ENCODE assay signal across 14 cellular contexts in the genomic region with DNA sequence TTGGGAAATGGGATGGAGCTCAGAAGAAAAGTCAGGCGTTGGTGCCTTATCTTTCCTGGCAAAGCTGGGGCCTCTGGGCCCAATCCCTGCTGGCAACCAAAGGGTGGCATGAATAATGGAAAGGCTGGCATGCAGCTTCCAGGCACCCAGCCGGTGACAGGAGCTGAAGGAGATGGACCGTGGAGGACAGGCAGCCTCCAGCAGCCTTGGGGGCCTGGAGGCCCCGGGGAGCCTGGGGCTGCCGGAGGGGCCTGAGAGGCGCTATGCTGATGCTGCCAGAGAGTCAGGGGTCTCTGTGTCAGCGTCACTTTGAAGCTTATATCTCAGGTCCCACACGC. TPM values are rescaled to one million over a fixed set of nuclear protein-coding genes. Genes with fewer than 3 reads are reported as not detected.
DNase-seq lines count a peak whose midpoint lies in the region; ATAC-seq and TF ChIP-seq lines count a peak whose summit lies in the region.
"Had no signal": no experiment of that assay in that cellular context is flagged by ENCODE, and none has a peak within 500 bp of the region (broad histone marks: within the 10 kb centered on the region; RNA-seq: fewer than 3 reads in every experiment).

No MANE protein-coding gene starts in this region.

- H3K4me1 ChIP-seq in right atrium auricular region (peaks cover 0 to 83% of the 10 kb centered on the region in 2 donors), neural progenitor cell (peaks cover 22% of the 10 kb centered on the region), aorta (ENCODE audit: control insufficient read depth in 1 of 2, insufficient read depth in 2 of 2, low read length in 2 of 2) (peaks cover 0 to 3% of the 10 kb centered on the region in 2 donors)

- H3K9me3 Mint-ChIP-seq in chondrocyte (ENCODE audit: low read depth) (no peaks in the 10 kb centered on the region), neural progenitor cell (no peaks in the 10 kb centered on the region)
- H3K9me3 Mint-ChIP-seq: activated B cell treated with CpG ODN at 0.5 μM for 24 hours; CD4-positive, alpha-beta memory T cell; stimulated activated effector memory CD8-positive, alpha-beta T cell treated with anti-CD3 and anti-CD28 coated beads, Interleukin-12 subunit alpha, Interleukin-12 subunit beta, amount 100 ng/mL, for 72 hours; T-helper 1 cell treated with Interleukin-12 subunit alpha and Interleukin-12 subunit beta and Interleukin-4 antibody, amounts not matched to agents 30 μg/mL and 1 μg/mL, for 36 hours had no signal

- peak; percentile 66 for DNase-seq in Right ventricle myocardium inferior (ENCODE audit: missing footprints)
- DNase-seq in right atrium auricular region (ENCODE audit: low spot score): no peak
- DNase-seq in chondrocyte (ENCODE audit: low spot score): peak; percentile 26
- DNase-seq in neural progenitor cell (ENCODE audit: low spot score): no peak
- DNase-seq in aorta: peak; percentile 42 to 47
- DNase-seq in activated CD4-positive, alpha-beta T cell treated with anti-CD3 and anti-CD28 coated beads, Interleukin-2, amount 50 U/mL, for 4 hours: no peak
- DNase-seq: activated B cell treated with CpG ODN at 0.5 μM for 24 hours; CD4-positive, alpha-beta memory T cell had no signal

- no peaks in the 10 kb centered on the region for H3K27me3 ChIP-seq in right atrium auricular region
- no peaks in the 10 kb centered on the region for H3K27me3 ChIP-seq in neural progenitor cell
- H3K27me3 ChIP-seq in aorta (ENCODE audit: control insufficient read depth in 1 of 2, insufficient read depth in 2 of 2, low read length in 1 of 2): no peaks in the 10 kb centered on the region
- H3K27me3 ChIP-seq: pancreas, upper lobe of left lung had no signal

- no peak overlapping the region for H3K27ac Mint-ChIP-seq in chondrocyte (ENCODE audit: unreplicated experiment)
- no peak overlapping the region for H3K27ac Mint-ChIP-seq in neural progenitor cell
- H3K27ac Mint-ChIP-seq: activated B cell treated with CpG ODN at 0.5 μM for 24 hours; CD4-positive, alpha-beta memory T cell; T-helper 1 cell treated with Interleukin-12 subunit alpha and Interleukin-12 subunit beta and Interleukin-4 antibody, amounts not matched to agents 30 μg/mL and 1 μg/mL, for 36 hours had no signal

- peaks cover 25% of the 10 kb centered on the region for H3F3A ChIP-seq in neural progenitor cell (ENCODE audit: low read depth)

- no peaks in the 10 kb centered on the region for H3K27me3 Mint-ChIP-seq in chondrocyte (ENCODE audit: low read depth)
- peaks cover 15% of the 10 kb centered on the region for H3K27me3 Mint-ChIP-seq in neural progenitor cell (ENCODE audit: insufficient read depth, low read depth)

- ATAC-seq in Right ventricle myocardium inferior: peak; percentile 16
- ATAC-seq in aorta (ENCODE audit: low FRiP score): peak; percentile 6
- ATAC-seq in HG02852 (IDR thresholded peaks at IDR 0.05; ENCODE audit: unreplicated experiment): no peak
- ATAC-seq in GM18873 (IDR thresholded peaks at IDR 0.05; ENCODE audit: low FRiP score, unreplicated experiment): no peak

- TF ChIP-seq CTCF in right atrium auricular region (IDR thresholded peaks at IDR 0.05) (no peak), chondrocyte (IDR thresholded peaks at IDR 0.05) (no peak), neural progenitor cell (IDR thresholded peaks at IDR 0.05) (no peak)

- H3K36me3 ChIP-seq in right atrium auricular region: no peaks in the 10 kb centered on the region
- no peaks in the 10 kb centered on the region for H3K36me3 ChIP-seq in neural progenitor cell
- no peaks in the 10 kb centered on the region for H3K36me3 ChIP-seq in aorta (ENCODE audit: control insufficient read depth in 1 of 2, insufficient read depth in 2 of 2, low read length in 1 of 2)
- H3K36me3 ChIP-seq: pancreas, upper lobe of left lung had no signal

- WGBS in aorta, 2 donors: 40 to 41% methylated on average over 8 of the region's 8 CpGs

- intact Hi-C loops in Right ventricle myocardium inferior (cut with DNase I) (no loop called here), aorta (cut with DNase I) (loop anchor here in 1 of 2 donors (5.0 kb wide), 1 partner anchor 37 kb away; the partner anchor contains the start of gene EML1)

- H3K36me3 Mint-ChIP-seq in chondrocyte (ENCODE audit: low read depth) (no peaks in the 10 kb centered on the region), neural progenitor cell (no peaks in the 10 kb centered on the region)
- H3K36me3 Mint-ChIP-seq: CD4-positive, alpha-beta memory T cell; stimulated activated effector memory CD8-positive, alpha-beta T cell treated with anti-CD3 and anti-CD28 coated beads, Interleukin-12 subunit alpha, Interleukin-12 subunit beta, amount 100 ng/mL, for 72 hours had no signal

- no peaks in the 10 kb centered on the region for H3K79me2 ChIP-seq in neural progenitor cell (ENCODE audit: low read depth)

- no peak overlapping the region for H3K9ac ChIP-seq in neural progenitor cell

- H3K9me3 ChIP-seq in right atrium auricular region (no peaks in the 10 kb centered on the region), neural progenitor cell (ENCODE audit: low read depth) (no peaks in the 10 kb centered on the region), aorta (ENCODE audit: control insufficient read depth, low read length) (no peaks in the 10 kb centered on the region)
- H3K9me3 ChIP-seq: pancreas, upper lobe of left lung had no signal

- H3K27ac ChIP-seq in right atrium auricular region: peak overlapping the region in 1 of 2 donors; percentile 43
- H3K27ac ChIP-seq in neural progenitor cell: peak overlapping the region; percentile 63
- peak overlapping the region in 1 of 2 donors; percentile 15 for H3K27ac ChIP-seq in aorta (ENCODE audit: low read depth in 1 of 2, low read length in 2 of 2)

- H3K4me3 ChIP-seq in right atrium auricular region (no peak overlapping the region), neural progenitor cell (no peak overlapping the region), aorta (ENCODE audit: low read length in 2 of 2) (no peak overlapping the region)
- H3K4me3 ChIP-seq: pancreas, upper lobe of left lung had no signal

- peak overlapping the region; percentile 64 for H3K4me2 ChIP-seq in neural progenitor cell

- H4K20me1 ChIP-seq in neural progenitor cell (ENCODE audit: low read depth): no peaks in the 10 kb centered on the region

- H3K4me3 Mint-ChIP-seq in chondrocyte (ENCODE audit: unreplicated experiment) (no peak overlapping the region), neural progenitor cell (no peak overlapping the region)
- H3K4me3 Mint-ChIP-seq: activated B cell treated with CpG ODN at 0.5 μM for 24 hours; CD4-positive, alpha-beta memory T cell; T-helper 1 cell treated with Interleukin-12 subunit alpha and Interleukin-12 subunit beta and Interleukin-4 antibody, amounts not matched to agents 30 μg/mL and 1 μg/mL, for 36 hours had no signal

- H3K4me1 Mint-ChIP-seq in chondrocyte (ENCODE audit: low read depth): peaks cover 88% of the 10 kb centered on the region
- H3K4me1 Mint-ChIP-seq in neural progenitor cell: peaks cover 42% of the 10 kb centered on the region

- H2AFZ ChIP-seq in neural progenitor cell (replicated peaks): no peak overlapping the region

RNA-seq across cellular contexts. Expression of gene EML1, which starts 38.2 kb away (rescaled TPM):
- total RNA-seq in Right ventricle myocardium inferior (49.6 TPM), right atrium auricular region (10 to 100 TPM; 28.3 to 30.2 TPM), chondrocyte (36.4 to 61.0 TPM (median 39.6 TPM) in 3 replicates), neural progenitor cell (ENCODE audit: low replicate concordance) (47.7 and 57.2 TPM in 2 replicates), aorta (10 to 100 TPM; 45.9 to 62.0 TPM)
- polyA plus RNA-seq in aorta: 10 to 100 TPM in 1 of 2 donors, 1 to 10 TPM in 1; 4.8 to 27.4 TPM
- total RNA-seq: activated B cell treated with CpG ODN at 0.5 μM for 24 hours had no signal
- polyA plus RNA-seq: CD4-positive, alpha-beta memory T cell had no signal

Comparison
In these comparisons a context has a peak if more than half of its experiments do, and no peak if none do; other contexts are left out.
1. DNase-seq: peak in Right ventricle myocardium inferior (single experiment), chondrocyte (single experiment) and aorta (2 of 2); none in right atrium auricular region (single experiment), neural progenitor cell (single experiment) and activated CD4-positive, alpha-beta T cell treated with anti-CD3 and anti-CD28 coated beads, Interleukin-2, amount 50 U/mL, for 4 hours (0 of 2).
2. ATAC-seq: peak in Right ventricle myocardium inferior (single experiment) and aorta (single experiment); none in HG02852 (single experiment) and GM18873 (single experiment).